20 cellular contexts compared by ENCODE assay signal in the genomic region with DNA sequence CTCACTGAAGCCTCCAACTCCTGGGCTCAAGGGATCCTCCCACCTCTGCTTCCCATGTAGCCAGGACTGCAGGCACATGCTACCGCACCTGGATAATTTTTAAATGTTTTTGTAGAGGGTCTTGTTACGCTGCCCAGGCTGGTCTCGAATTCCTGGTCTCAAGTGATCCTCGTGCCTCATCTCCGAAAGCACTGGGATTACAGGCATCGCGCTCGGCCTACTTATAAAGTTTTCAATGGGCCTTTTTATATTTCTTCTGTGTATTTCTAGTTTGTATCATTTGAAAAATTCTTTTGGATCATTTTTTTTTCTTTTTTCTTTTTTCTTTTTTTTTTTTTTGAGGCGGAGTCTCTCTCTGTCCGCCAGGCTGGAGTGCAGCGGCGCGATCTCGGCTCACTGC.
"Had no signal": no experiment of that assay in that cellular context is flagged by ENCODE, and none has a peak within 500 bp of the region (broad histone marks: within the 10 kb centered on the region; RNA-seq: fewer than 3 reads in every experiment).

No MANE protein-coding gene starts in this region.

- H3K27ac Mint-ChIP-seq: immature natural killer cell, mesothelial cell of epicardium had no signal

- FAIRE-seq: colon, endothelial cell of umbilical vein, frontal cortex, kidney had no signal

- H3K9me3 Mint-ChIP-seq: immature natural killer cell, mesothelial cell of epicardium had no signal

- DNase-seq: dermis blood vessel endothelial cell; dorsolateral prefrontal cortex; effector CD4-positive, alpha-beta T cell; effector memory CD4-positive, alpha-beta T cell; heart left ventricle; hypothalamus; immature natural killer cell; kidney glomerular epithelial cell; left colon; left lung; left ventricle myocardium superior; lower lobe of right lung; mesenchymal stem cell; mucosa of descending colon had no signal

- H3K36me3 Mint-ChIP-seq: immature natural killer cell, mesothelial cell of epicardium had no signal

- H3K4me3 Mint-ChIP-seq: immature natural killer cell, mesothelial cell of epicardium had no signal

- ATAC-seq: gastroesophageal sphincter, heart left ventricle, left ventricle myocardium superior had no signal

- H3K4me1 Mint-ChIP-seq: immature natural killer cell, mesothelial cell of epicardium had no signal
